ENCODE assay signal across 2 cellular contexts in the genomic region with DNA sequence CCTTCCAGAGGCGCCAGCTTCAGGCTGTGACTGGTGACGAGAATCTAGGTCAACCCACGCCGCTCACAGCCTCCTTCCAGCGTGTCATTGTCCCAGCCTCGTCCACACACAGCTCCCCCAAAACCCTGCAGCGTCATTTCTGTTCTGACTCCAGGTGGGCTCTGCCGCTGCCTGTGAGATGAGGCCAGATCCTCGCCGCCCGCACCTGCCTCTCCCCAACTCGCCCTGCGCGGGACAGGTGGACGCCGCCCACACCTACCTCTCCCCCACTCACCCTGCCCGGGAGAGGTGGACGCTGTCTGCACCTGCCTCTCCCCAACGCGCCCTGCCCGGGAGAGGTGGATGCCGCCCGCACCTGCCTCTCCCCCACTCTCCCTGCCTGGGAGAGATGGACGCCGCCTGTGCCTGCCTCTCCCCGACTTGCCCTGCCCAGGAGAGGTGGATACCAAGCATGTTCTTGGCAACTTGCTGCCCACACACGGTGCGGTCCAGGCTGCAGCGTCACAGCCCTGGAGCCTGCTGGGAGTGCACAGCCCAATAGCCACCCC.
TF ChIP-seq lines count a peak whose summit lies in the region.

No MANE protein-coding gene starts in this region.

TF ChIP-seq in IMR-90, 13 proteins besides CTCF, POLR2A, EP300 and RAD21:
- TF ChIP-seq, protein P1, sequence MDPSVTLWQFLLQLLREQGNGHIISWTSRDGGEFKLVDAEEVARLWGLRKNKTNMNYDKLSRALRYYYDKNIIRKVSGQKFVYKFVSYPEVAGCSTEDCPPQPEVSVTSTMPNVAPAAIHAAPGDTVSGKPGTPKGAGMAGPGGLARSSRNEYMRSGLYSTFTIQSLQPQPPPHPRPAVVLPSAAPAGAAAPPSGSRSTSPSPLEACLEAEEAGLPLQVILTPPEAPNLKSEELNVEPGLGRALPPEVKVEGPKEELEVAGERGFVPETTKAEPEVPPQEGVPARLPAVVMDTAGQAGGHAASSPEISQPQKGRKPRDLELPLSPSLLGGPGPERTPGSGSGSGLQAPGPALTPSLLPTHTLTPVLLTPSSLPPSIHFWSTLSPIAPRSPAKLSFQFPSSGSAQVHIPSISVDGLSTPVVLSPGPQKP (IDR thresholded peaks at IDR 0.05; ENCODE audit: borderline replicate concordance, low read depth, low read length), result no peak
- TF ChIP-seq FOS (IDR thresholded peaks at IDR 0.05; ENCODE audit: low read depth, low read length), result no peak
- no peak for TF ChIP-seq RFX5 (IDR thresholded peaks at IDR 0.05; ENCODE audit: low read depth, low read length)
- no peak for TF ChIP-seq SMC3 (IDR thresholded peaks at IDR 0.05; ENCODE audit: low read depth, low read length)
- TF ChIP-seq RCOR1 (IDR thresholded peaks at IDR 0.05; ENCODE audit: insufficient replicate concordance, low read length), result no peak
- TF ChIP-seq BHLHE40 (IDR thresholded peaks at IDR 0.05; ENCODE audit: low read depth, low read length), result no peak
- no peak for TF ChIP-seq MXI1 (IDR thresholded peaks at IDR 0.05; ENCODE audit: borderline replicate concordance, low read depth, low read length)
- no peak for TF ChIP-seq NFE2L2 (IDR thresholded peaks at IDR 0.05; ENCODE audit: low read depth, low read length)
- TF ChIP-seq CHD1 (IDR thresholded peaks at IDR 0.05; ENCODE audit: low read depth, low read length), result no peak

TF ChIP-seq in H1, 55 proteins besides CTCF, POLR2A, EP300 and RAD21:
- no peak for TF ChIP-seq CREB1 (IDR thresholded peaks at IDR 0.05)
- TF ChIP-seq CHD1 (IDR thresholded peaks at IDR 0.05; ENCODE audit: low read depth, low read length), result no peak
- TF ChIP-seq, protein P2, sequence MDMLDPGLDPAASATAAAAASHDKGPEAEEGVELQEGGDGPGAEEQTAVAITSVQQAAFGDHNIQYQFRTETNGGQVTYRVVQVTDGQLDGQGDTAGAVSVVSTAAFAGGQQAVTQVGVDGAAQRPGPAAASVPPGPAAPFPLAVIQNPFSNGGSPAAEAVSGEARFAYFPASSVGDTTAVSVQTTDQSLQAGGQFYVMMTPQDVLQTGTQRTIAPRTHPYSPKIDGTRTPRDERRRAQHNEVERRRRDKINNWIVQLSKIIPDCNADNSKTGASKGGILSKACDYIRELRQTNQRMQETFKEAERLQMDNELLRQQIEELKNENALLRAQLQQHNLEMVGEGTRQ (IDR thresholded peaks at IDR 0.05; ENCODE audit: low read length), result no peak
- no peak for TF ChIP-seq POU5F1 (IDR thresholded peaks at IDR 0.05; ENCODE audit: low read depth, low read length)
- TF ChIP-seq SP1 (IDR thresholded peaks at IDR 0.05; ENCODE audit: low read depth, low read length), result no peak
- no peak for TF ChIP-seq SAP30 (IDR thresholded peaks at IDR 0.05; ENCODE audit: insufficient read depth, insufficient replicate concordance, low read length)
- no peak for TF ChIP-seq RBBP5 (IDR thresholded peaks at IDR 0.05; ENCODE audit: borderline replicate concordance, low read depth, low read length)
- no peak for TF ChIP-seq RFX5 (IDR thresholded peaks at IDR 0.05; ENCODE audit: borderline replicate concordance, low read depth, low read length)
- no peak for TF ChIP-seq KDM1A (IDR thresholded peaks at IDR 0.05; ENCODE audit: borderline replicate concordance, low read length)
- no peak for TF ChIP-seq GABPA (IDR thresholded peaks at IDR 0.05; ENCODE audit: borderline replicate concordance, insufficient read depth, low read length)
- no peak for TF ChIP-seq SP4 (IDR thresholded peaks at IDR 0.05; ENCODE audit: low read length)
